Comparison of ENCODE assay signal across 2 cellular contexts in genomic region chr1:194843077-194843476, GRCh38.
A peak's percentile ranks its signal among the peaks of the same experiment; 100 is the strongest.
TF ChIP-seq lines count a peak whose summit lies in the region.

No MANE protein-coding gene starts in this region.

TF ChIP-seq in HepG2, 621 proteins besides CTCF, POLR2A, EP300 and RAD21:
- TF ChIP-seq SRSF4 (IDR thresholded peaks at IDR 0.05; ENCODE audit: low read depth, low read length, poor library complexity, severe bottlenecking) (no peak), MLLT10 (CRISPR knock-in tag; IDR thresholded peaks at IDR 0.05) (no peak), ZNF704 (CRISPR knock-in tag; IDR thresholded peaks at IDR 0.05; ENCODE audit: borderline replicate concordance) (no peak), MAFK (conservative IDR thresholded peaks at IDR 0.05 in 1 of 2, IDR thresholded peaks at IDR 0.05 in 1 of 2; ENCODE audit: low read length in 2 of 2) (peak; percentile 26 to 80; a peak in 3 of 4 replicates), IRF2 (CRISPR knock-in tag; IDR thresholded peaks at IDR 0.05) (no peak), STAG1 (CRISPR knock-in tag; IDR thresholded peaks at IDR 0.05) (no peak), YY1 (IDR thresholded peaks at IDR 0.05; ENCODE audit: insufficient read depth, insufficient replicate concordance, low read depth, low read length) (no peak), PAWR (CRISPR knock-in tag; IDR thresholded peaks at IDR 0.05; ENCODE audit: borderline replicate concordance) (no peak), MAFF (IDR thresholded peaks at IDR 0.05; ENCODE audit: low read depth, low read length) (peak; percentile 58; the same call in 1 of the 2 replicates)
- TF ChIP-seq, protein P1, sequence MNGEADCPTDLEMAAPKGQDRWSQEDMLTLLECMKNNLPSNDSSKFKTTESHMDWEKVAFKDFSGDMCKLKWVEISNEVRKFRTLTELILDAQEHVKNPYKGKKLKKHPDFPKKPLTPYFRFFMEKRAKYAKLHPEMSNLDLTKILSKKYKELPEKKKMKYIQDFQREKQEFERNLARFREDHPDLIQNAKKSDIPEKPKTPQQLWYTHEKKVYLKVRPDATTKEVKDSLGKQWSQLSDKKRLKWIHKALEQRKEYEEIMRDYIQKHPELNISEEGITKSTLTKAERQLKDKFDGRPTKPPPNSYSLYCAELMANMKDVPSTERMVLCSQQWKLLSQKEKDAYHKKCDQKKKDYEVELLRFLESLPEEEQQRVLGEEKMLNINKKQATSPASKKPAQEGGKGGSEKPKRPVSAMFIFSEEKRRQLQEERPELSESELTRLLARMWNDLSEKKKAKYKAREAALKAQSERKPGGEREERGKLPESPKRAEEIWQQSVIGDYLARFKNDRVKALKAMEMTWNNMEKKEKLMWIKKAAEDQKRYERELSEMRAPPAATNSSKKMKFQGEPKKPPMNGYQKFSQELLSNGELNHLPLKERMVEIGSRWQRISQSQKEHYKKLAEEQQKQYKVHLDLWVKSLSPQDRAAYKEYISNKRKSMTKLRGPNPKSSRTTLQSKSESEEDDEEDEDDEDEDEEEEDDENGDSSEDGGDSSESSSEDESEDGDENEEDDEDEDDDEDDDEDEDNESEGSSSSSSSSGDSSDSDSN (CRISPR knock-in tag; IDR thresholded peaks at IDR 0.05), result no peak

TF ChIP-seq in K562, 482 proteins besides CTCF, POLR2A, EP300 and RAD21:
- TF ChIP-seq PRPF4 (IDR thresholded peaks at IDR 0.05; ENCODE audit: insufficient read depth, low read depth, low read length, poor library complexity, severe bottlenecking) (no peak), MAFF (IDR thresholded peaks at IDR 0.05; ENCODE audit: low read length) (peak; percentile 61), MAFG (tag; conservative IDR thresholded peaks at IDR 0.05) (peak; percentile 69; the same call in 1 of the 2 replicates), ZNF316 (IDR thresholded peaks at IDR 0.05) (peak; percentile 89), C11orf30 (IDR thresholded peaks at IDR 0.05; ENCODE audit: low read depth) (peak; percentile 80), POLR2H (tag; IDR thresholded peaks at IDR 0.05; ENCODE audit: low read depth) (no peak), MAFK (IDR thresholded peaks at IDR 0.05; ENCODE audit: low read length) (peak; percentile 61; the same call in 1 of the 2 replicates), RFX5 (IDR thresholded peaks at IDR 0.05; ENCODE audit: low read depth, low read length) (no peak), ZSCAN32 (CRISPR knock-in tag; IDR thresholded peaks at IDR 0.05) (no peak)
- TF ChIP-seq, protein P2, sequence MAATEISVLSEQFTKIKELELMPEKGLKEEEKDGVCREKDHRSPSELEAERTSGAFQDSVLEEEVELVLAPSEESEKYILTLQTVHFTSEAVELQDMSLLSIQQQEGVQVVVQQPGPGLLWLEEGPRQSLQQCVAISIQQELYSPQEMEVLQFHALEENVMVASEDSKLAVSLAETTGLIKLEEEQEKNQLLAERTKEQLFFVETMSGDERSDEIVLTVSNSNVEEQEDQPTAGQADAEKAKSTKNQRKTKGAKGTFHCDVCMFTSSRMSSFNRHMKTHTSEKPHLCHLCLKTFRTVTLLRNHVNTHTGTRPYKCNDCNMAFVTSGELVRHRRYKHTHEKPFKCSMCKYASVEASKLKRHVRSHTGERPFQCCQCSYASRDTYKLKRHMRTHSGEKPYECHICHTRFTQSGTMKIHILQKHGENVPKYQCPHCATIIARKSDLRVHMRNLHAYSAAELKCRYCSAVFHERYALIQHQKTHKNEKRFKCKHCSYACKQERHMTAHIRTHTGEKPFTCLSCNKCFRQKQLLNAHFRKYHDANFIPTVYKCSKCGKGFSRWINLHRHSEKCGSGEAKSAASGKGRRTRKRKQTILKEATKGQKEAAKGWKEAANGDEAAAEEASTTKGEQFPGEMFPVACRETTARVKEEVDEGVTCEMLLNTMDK (IDR thresholded peaks at IDR 0.05; ENCODE audit: borderline replicate concordance, insufficient read depth, low read depth, low read length, poor library complexity, severe bottlenecking), result no peak
- TF ChIP-seq, protein P3, sequence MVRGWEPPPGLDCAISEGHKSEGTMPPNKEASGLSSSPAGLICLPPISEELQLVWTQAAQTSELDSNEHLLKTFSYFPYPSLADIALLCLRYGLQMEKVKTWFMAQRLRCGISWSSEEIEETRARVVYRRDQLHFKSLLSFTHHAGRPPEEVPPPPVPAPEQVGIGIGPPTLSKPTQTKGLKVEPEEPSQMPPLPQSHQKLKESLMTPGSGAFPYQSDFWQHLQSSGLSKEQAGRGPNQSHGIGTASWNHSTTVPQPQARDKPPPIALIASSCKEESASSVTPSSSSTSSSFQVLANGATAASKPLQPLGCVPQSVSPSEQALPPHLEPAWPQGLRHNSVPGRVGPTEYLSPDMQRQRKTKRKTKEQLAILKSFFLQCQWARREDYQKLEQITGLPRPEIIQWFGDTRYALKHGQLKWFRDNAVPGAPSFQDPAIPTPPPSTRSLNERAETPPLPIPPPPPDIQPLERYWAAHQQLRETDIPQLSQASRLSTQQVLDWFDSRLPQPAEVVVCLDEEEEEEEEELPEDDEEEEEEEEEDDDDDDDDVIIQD (CRISPR knock-in tag; IDR thresholded peaks at IDR 0.05), result no peak
